ENCODE assay signal across 30 cellular contexts in genomic region chr2:173972165-173972564, GRCh38.
"Had no signal": no experiment of that assay in that cellular context is flagged by ENCODE, and none has a peak within 500 bp of the region (broad histone marks: within the 10 kb centered on the region; RNA-seq: fewer than 3 reads in every experiment).

No MANE protein-coding gene starts in this region.

- H3K27me3 Mint-ChIP-seq: activated CD4-positive, alpha-beta T cell treated with anti-CD3 and anti-CD28 coated beads, Interleukin-2, amount 10 ng/mL, durations not matched to agents 24 days and 14 days; activated CD8-positive, alpha-beta T cell treated with anti-CD3 and anti-CD28 coated beads for 36 hours; activated naive CD4-positive, alpha-beta T cell treated with anti-CD3 and anti-CD28 coated beads, Interleukin-2, amount 50 U/mL, for 24 hours had no signal

- H3K27me3 ChIP-seq: ascending aorta, body of pancreas, breast epithelium had no signal

- H3K36me3 ChIP-seq: ascending aorta, breast epithelium had no signal

- H3K27ac Mint-ChIP-seq: activated CD8-positive, alpha-beta T cell treated with anti-CD3 and anti-CD28 coated beads for 36 hours; activated naive CD4-positive, alpha-beta T cell treated with anti-CD3 and anti-CD28 coated beads, Interleukin-2, amount 50 U/mL, for 24 hours; activated naive CD8-positive, alpha-beta T cell treated with anti-CD3 and anti-CD28 coated beads, Interleukin-2, amount 10 ng/mL, durations not matched to agents 7 days and 5 days; activated T-cell treated with anti-CD3 and anti-CD28 coated beads, Interleukin-2, amount 50 U/mL, for 72 hours; activated T-helper 17 cell treated with anti-CD3 and anti-CD28 coated beads, Interleukin-2, amount 50 U/mL, for 72 hours had no signal

- H3K4me1 ChIP-seq: breast epithelium had no signal

- H3K9me3 ChIP-seq: ascending aorta, body of pancreas, breast epithelium had no signal

- H3K4me1 Mint-ChIP-seq: activated naive CD4-positive, alpha-beta T cell treated with anti-CD3 and anti-CD28 coated beads, Interleukin-2, amount 50 U/mL, for 24 hours; activated naive CD8-positive, alpha-beta T cell treated with anti-CD3 and anti-CD28 coated beads, Interleukin-2, amount 10 ng/mL, durations not matched to agents 7 days and 5 days had no signal

- ATAC-seq: body of pancreas had no signal

- H3K4me3 ChIP-seq: ascending aorta, body of pancreas, breast epithelium had no signal

- H3K9me3 Mint-ChIP-seq: activated CD4-positive, alpha-beta T cell treated with anti-CD3 and anti-CD28 coated beads, Interleukin-2, amount 10 ng/mL, durations not matched to agents 24 days and 14 days; activated CD8-positive, alpha-beta T cell treated with anti-CD3 and anti-CD28 coated beads for 36 hours; activated naive CD4-positive, alpha-beta T cell treated with anti-CD3 and anti-CD28 coated beads, Interleukin-2, amount 50 U/mL, for 24 hours; activated naive CD8-positive, alpha-beta T cell treated with anti-CD3 and anti-CD28 coated beads, Interleukin-2, amount 10 ng/mL, durations not matched to agents 7 days and 5 days; activated T-cell treated with anti-CD3 and anti-CD28 coated beads, Interleukin-2, amount 50 U/mL, for 72 hours; activated T-helper 17 cell treated with anti-CD3 and anti-CD28 coated beads, Interleukin-2, amount 50 U/mL, for 72 hours had no signal

- DNase-seq: activated CD4-positive, alpha-beta T cell treated with anti-CD3 and anti-CD28 coated beads, Interleukin-2, amount 10 ng/mL, durations not matched to agents 24 days and 14 days; activated CD4-positive, alpha-beta T cell treated with anti-CD3 and anti-CD28 coated beads, Interleukin-2, amount 50 U/mL, for 4 hours; activated CD8-positive, alpha-beta T cell treated with anti-CD3 and anti-CD28 coated beads for 36 hours; activated effector memory CD4-positive, alpha-beta T cell treated with anti-CD3 and anti-CD28 coated beads, Interleukin-2, amount 50 U/mL, for 16 hours; activated naive CD4-positive, alpha-beta T cell; activated naive CD8-positive, alpha-beta T cell treated with anti-CD3 and anti-CD28 coated beads, Interleukin-2, amount 10 ng/mL, durations not matched to agents 7 days and 5 days; activated T-cell treated with anti-CD3 and anti-CD28 coated beads, Interleukin-2, amount 50 U/mL, for 1 hour; amygdala; body of pancreas; NCI-H1092 treated with DMSO at 0.1 percent for 48 hours; NCI-H1417; NCI-H146; NCI-H187; NCI-H2029 treated with DMSO at 0.1 percent for 48 hours; NCI-H2107; NCI-H2171; NCI-H510A; NCI-H526; NCI-H748 treated with DMSO at 0.1 percent for 48 hours; NK-92 treated with Interleukin-12 subunit alpha and Interleukin-12 subunit beta, amount 100 ng/mL, for 24 hours; OCI-M1; Right ventricle myocardium superior; SW 1271; T-helper 1 cell; T-helper 9 cell had no signal

- H3K27ac ChIP-seq: ascending aorta, body of pancreas, breast epithelium had no signal

- H3K4me3 Mint-ChIP-seq: activated CD4-positive, alpha-beta T cell treated with anti-CD3 and anti-CD28 coated beads, Interleukin-2, amount 10 ng/mL, durations not matched to agents 24 days and 14 days; activated CD8-positive, alpha-beta T cell treated with anti-CD3 and anti-CD28 coated beads for 36 hours; activated naive CD4-positive, alpha-beta T cell treated with anti-CD3 and anti-CD28 coated beads, Interleukin-2, amount 50 U/mL, for 24 hours; activated naive CD8-positive, alpha-beta T cell treated with anti-CD3 and anti-CD28 coated beads, Interleukin-2, amount 10 ng/mL, durations not matched to agents 7 days and 5 days; activated T-helper 17 cell treated with anti-CD3 and anti-CD28 coated beads, Interleukin-2, amount 50 U/mL, for 72 hours had no signal

- H3K36me3 Mint-ChIP-seq: activated naive CD4-positive, alpha-beta T cell treated with anti-CD3 and anti-CD28 coated beads, Interleukin-2, amount 50 U/mL, for 24 hours; activated naive CD8-positive, alpha-beta T cell treated with anti-CD3 and anti-CD28 coated beads, Interleukin-2, amount 10 ng/mL, durations not matched to agents 7 days and 5 days had no signal
